Comparison of ENCODE assay signal across 38 cellular contexts in the genomic region with DNA sequence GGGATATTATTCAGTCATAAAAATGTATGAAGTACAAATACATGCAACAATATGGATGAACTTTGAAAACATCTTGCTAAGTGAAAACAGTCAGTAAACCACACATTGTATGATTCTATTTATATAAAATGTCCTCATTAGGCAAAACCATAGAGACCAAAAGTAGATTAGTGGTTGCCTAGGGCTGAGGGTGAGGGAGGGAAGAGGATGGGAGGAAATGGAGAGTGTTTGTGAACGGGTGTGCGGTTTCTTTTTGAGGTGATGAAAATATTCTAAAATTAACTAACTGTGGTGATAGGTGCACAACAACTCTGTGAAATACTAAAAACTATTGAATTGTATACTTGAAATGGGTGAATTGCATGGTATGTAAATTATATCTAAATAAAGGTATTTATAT. TPM values are rescaled to one million over a fixed set of nuclear protein-coding genes. Genes with fewer than 3 reads are reported as not detected.
DNase-seq lines count a peak whose midpoint lies in the region; ATAC-seq, FAIRE-seq and TF ChIP-seq lines count a peak whose summit lies in the region.
"Had no signal": no experiment of that assay in that cellular context is flagged by ENCODE, and none has a peak within 500 bp of the region (broad histone marks: within the 10 kb centered on the region; RNA-seq: fewer than 3 reads in every experiment).

No MANE protein-coding gene starts in this region.

- H3K36me3 ChIP-seq in astrocyte (ENCODE audit: insufficient read depth, low read length) (no peaks in the 10 kb centered on the region), gastrocnemius medialis (no peaks in the 10 kb centered on the region)
- H3K36me3 ChIP-seq: SJCRH30, tibial nerve had no signal

- no peak overlapping the region for H3K27ac Mint-ChIP-seq in activated CD4-positive, alpha-beta memory T cell treated with anti-CD3 and anti-CD28 coated beads, Interleukin-2, amount 10 ng/mL, durations not matched to agents 7 days and 5 days
- no peak overlapping the region for H3K27ac Mint-ChIP-seq in activated CD4-positive, alpha-beta memory T cell treated with anti-CD3 and anti-CD28 coated beads for 36 hours
- no peak overlapping the region for H3K27ac Mint-ChIP-seq in astrocyte (ENCODE audit: unreplicated experiment)
- H3K27ac Mint-ChIP-seq: activated naive CD4-positive, alpha-beta T cell treated with anti-CD3 and anti-CD28 coated beads, Interleukin-2, amount 50 U/mL, for 24 hours; activated T-cell treated with anti-CD3 and anti-CD28 coated beads, Interleukin-2, amount 50 U/mL, for 72 hours; CD4-positive, CD25-positive, alpha-beta regulatory T cell; natural killer cell treated with Interleukin-12 subunit alpha and Interleukin-12 subunit beta and Interleukin-15 and Interleukin-18, amount 100 ng/mL, for 72 hours; T-cell had no signal

- TF ChIP-seq POLR2A in gastrocnemius medialis (IDR thresholded peaks at IDR 0.05) = no peak

- intact Hi-C loops in activated CD4-positive, alpha-beta memory T cell treated with anti-CD3 and anti-CD28 coated beads for 36 hours (cut with micrococcal nuclease) = no loop called here
- intact Hi-C loops in gastrocnemius medialis (cut with DNase I; ENCODE audit: low total_unique reads) = no loop called here

- peak; percentile 62 for FAIRE-seq in astrocyte (lab: Jason Lieb, UNC)
- FAIRE-seq: A204.1, TTC549 had no signal

- H3K9ac ChIP-seq in astrocyte (ENCODE audit: low read length) = no peak overlapping the region

- in situ Hi-C loops in gastrocnemius medialis (cut with MboI; ENCODE audit: low sequenced_read_pairs in 4 of 4) = no loop called here

- DNase-seq in activated CD4-positive, alpha-beta memory T cell treated with anti-CD3 and anti-CD28 coated beads, Interleukin-2, amount 10 ng/mL, durations not matched to agents 7 days and 5 days = peak; percentile 15
- no peak for DNase-seq in activated CD4-positive, alpha-beta memory T cell treated with anti-CD3 and anti-CD28 coated beads for 36 hours
- peak; percentile 43 for DNase-seq in Jurkat, Clone E6-1 (ENCODE audit: low read depth, low spot score)
- DNase-seq in astrocyte (ENCODE audit: low read depth) (no peak), gastrocnemius medialis (no peak)
- DNase-seq: activated T-cell treated with anti-CD3 and anti-CD28 coated beads, Interleukin-2, amount 50 U/mL, for 72 hours; anterior cingulate cortex; CD4-positive, CD25-positive, alpha-beta regulatory T cell; EL; GOT3; head of caudate nucleus; mucosa of descending colon; NCI-H1417 treated with DMSO at 0.1 percent for 48 hours; NCI-H2081 treated with DMSO at 0.1 percent for 48 hours; NCI-H226; retina; SJCRH30; stimulated activated CD8-positive, alpha-beta memory T cell treated with anti-CD3 and anti-CD28 coated beads, Interleukin-4, amount 100 ng/mL, for 48 hours; T-cell had no signal

- no peak overlapping the region for H2AFZ ChIP-seq in astrocyte (ENCODE audit: low read depth, low read length)

- H3K4me3 Mint-ChIP-seq in activated CD4-positive, alpha-beta memory T cell treated with anti-CD3 and anti-CD28 coated beads, Interleukin-2, amount 10 ng/mL, durations not matched to agents 7 days and 5 days = no peak overlapping the region
- H3K4me3 Mint-ChIP-seq in activated CD4-positive, alpha-beta memory T cell treated with anti-CD3 and anti-CD28 coated beads for 36 hours = no peak overlapping the region
- H3K4me3 Mint-ChIP-seq in astrocyte (ENCODE audit: unreplicated experiment) = no peak overlapping the region
- H3K4me3 Mint-ChIP-seq: activated naive CD4-positive, alpha-beta T cell treated with anti-CD3 and anti-CD28 coated beads, Interleukin-2, amount 50 U/mL, for 24 hours; activated T-cell treated with anti-CD3 and anti-CD28 coated beads, Interleukin-2, amount 50 U/mL, for 72 hours; CD4-positive, CD25-positive, alpha-beta regulatory T cell; natural killer cell treated with Interleukin-12 subunit alpha and Interleukin-12 subunit beta and Interleukin-15 and Interleukin-18, amount 100 ng/mL, for 72 hours had no signal

- H3K27ac ChIP-seq in astrocyte (ENCODE audit: low read depth, low read length) (no peak overlapping the region), gastrocnemius medialis (no peak overlapping the region)
- H3K27ac ChIP-seq: coronary artery, SJCRH30, skin epidermis, tibial nerve had no signal

- no peak for TF ChIP-seq CTCF in astrocyte (IDR thresholded peaks at IDR 0.05; ENCODE audit: insufficient read depth, low read depth, low read length)
- TF ChIP-seq CTCF in gastrocnemius medialis (IDR thresholded peaks at IDR 0.05 in 4 of 5, conservative IDR thresholded peaks at IDR 0.05 in 1 of 5) = no peak

- H3K27me3 ChIP-seq in astrocyte (ENCODE audit: insufficient read depth, low read length) (no peaks in the 10 kb centered on the region), gastrocnemius medialis (no peaks in the 10 kb centered on the region)
- H3K27me3 ChIP-seq: SJCRH30 had no signal

- H3K36me3 Mint-ChIP-seq in activated CD4-positive, alpha-beta memory T cell treated with anti-CD3 and anti-CD28 coated beads, Interleukin-2, amount 10 ng/mL, durations not matched to agents 7 days and 5 days (ENCODE audit: low read depth) = no peaks in the 10 kb centered on the region
- H3K36me3 Mint-ChIP-seq in activated CD4-positive, alpha-beta memory T cell treated with anti-CD3 and anti-CD28 coated beads for 36 hours = no peaks in the 10 kb centered on the region
- no peaks in the 10 kb centered on the region for H3K36me3 Mint-ChIP-seq in astrocyte (ENCODE audit: low read depth, unreplicated experiment)
- H3K36me3 Mint-ChIP-seq: activated naive CD4-positive, alpha-beta T cell treated with anti-CD3 and anti-CD28 coated beads, Interleukin-2, amount 50 U/mL, for 24 hours; CD4-positive, CD25-positive, alpha-beta regulatory T cell; natural killer cell treated with Interleukin-12 subunit alpha and Interleukin-12 subunit beta and Interleukin-15 and Interleukin-18, amount 100 ng/mL, for 72 hours; T-cell had no signal

- peaks cover 2% of the 10 kb centered on the region for H3K27me3 Mint-ChIP-seq in activated CD4-positive, alpha-beta memory T cell treated with anti-CD3 and anti-CD28 coated beads, Interleukin-2, amount 10 ng/mL, durations not matched to agents 7 days and 5 days
- no peaks in the 10 kb centered on the region for H3K27me3 Mint-ChIP-seq in activated CD4-positive, alpha-beta memory T cell treated with anti-CD3 and anti-CD28 coated beads for 36 hours
- no peaks in the 10 kb centered on the region for H3K27me3 Mint-ChIP-seq in astrocyte (ENCODE audit: low read depth, unreplicated experiment)
- H3K27me3 Mint-ChIP-seq: activated naive CD4-positive, alpha-beta T cell treated with anti-CD3 and anti-CD28 coated beads, Interleukin-2, amount 50 U/mL, for 24 hours had no signal

- POLR2A ChIA-PET in activated CD4-positive, alpha-beta memory T cell treated with anti-CD3 and anti-CD28 coated beads, Interleukin-2, amount 10 ng/mL, durations not matched to agents 7 days and 5 days (lab: Charles Lee) = no interaction called here
- POLR2A ChIA-PET in activated CD4-positive, alpha-beta memory T cell treated with anti-CD3 and anti-CD28 coated beads for 36 hours (lab: Charles Lee) = no interaction called here

- CTCF ChIA-PET in activated CD4-positive, alpha-beta memory T cell treated with anti-CD3 and anti-CD28 coated beads, Interleukin-2, amount 10 ng/mL, durations not matched to agents 7 days and 5 days (lab: Charles Lee) = no interaction called here
- CTCF ChIA-PET in activated CD4-positive, alpha-beta memory T cell treated with anti-CD3 and anti-CD28 coated beads for 36 hours (lab: Charles Lee) = no interaction called here

- ATAC-seq in GM21529 (IDR thresholded peaks at IDR 0.05; ENCODE audit: unreplicated experiment) (peak; percentile 56), HG02852 (IDR thresholded peaks at IDR 0.05; ENCODE audit: unreplicated experiment) (no peak), gastrocnemius medialis (no peak), GM18867 (IDR thresholded peaks at IDR 0.05; ENCODE audit: unreplicated experiment) (no peak)
- ATAC-seq: activated T-cell treated with anti-CD3 and anti-CD28 coated beads, Interleukin-2, amount 50 U/mL, for 72 hours; mucosa of descending colon; natural killer cell treated with Interleukin-12 subunit alpha and Interleukin-12 subunit beta and Interleukin-15 and Interleukin-18, amount 100 ng/mL, for 72 hours; T-cell had no signal

- H3K4me3 ChIP-seq in Jurkat, Clone E6-1 (ENCODE audit: low read length) = no peak overlapping the region
- H3K4me3 ChIP-seq in astrocyte (ENCODE audit: insufficient read depth, low read depth, low read length) (no peak overlapping the region), gastrocnemius medialis (no peak overlapping the region)
- H3K4me3 ChIP-seq: coronary artery, lung, mucosa of descending colon, SJCRH30, skin epidermis, tibial nerve had no signal

- no peak overlapping the region for H3K4me2 ChIP-seq in astrocyte (ENCODE audit: low read length)

- peaks cover 7% of the 10 kb centered on the region for H3K4me1 Mint-ChIP-seq in activated CD4-positive, alpha-beta memory T cell treated with anti-CD3 and anti-CD28 coated beads, Interleukin-2, amount 10 ng/mL, durations not matched to agents 7 days and 5 days
- no peaks in the 10 kb centered on the region for H3K4me1 Mint-ChIP-seq in activated CD4-positive, alpha-beta memory T cell treated with anti-CD3 and anti-CD28 coated beads for 36 hours (ENCODE audit: low read depth)
- no peaks in the 10 kb centered on the region for H3K4me1 Mint-ChIP-seq in astrocyte (ENCODE audit: low read depth, unreplicated experiment)

- H3K9me3 ChIP-seq in astrocyte (ENCODE audit: insufficient read depth, low read depth, low read length) = no peaks in the 10 kb centered on the region
- H3K9me3 ChIP-seq in gastrocnemius medialis = no peaks in the 10 kb centered on the region
- H3K9me3 ChIP-seq: mucosa of descending colon, SJCRH30, tibial nerve had no signal

- no peaks in the 10 kb centered on the region for H4K20me1 ChIP-seq in astrocyte (ENCODE audit: insufficient read depth, low read length)

- H3K4me1 ChIP-seq in astrocyte (ENCODE audit: insufficient read depth, low read length) = no peaks in the 10 kb centered on the region
- no peaks in the 10 kb centered on the region for H3K4me1 ChIP-seq in gastrocnemius medialis
- H3K4me1 ChIP-seq: SJCRH30, tibial nerve had no signal

- no peaks in the 10 kb centered on the region for H3K79me2 ChIP-seq in astrocyte (ENCODE audit: insufficient read depth, low read length)

- no peaks in the 10 kb centered on the region for H3K9me3 Mint-ChIP-seq in activated CD4-positive, alpha-beta memory T cell treated with anti-CD3 and anti-CD28 coated beads, Interleukin-2, amount 10 ng/mL, durations not matched to agents 7 days and 5 days
- no peaks in the 10 kb centered on the region for H3K9me3 Mint-ChIP-seq in activated CD4-positive, alpha-beta memory T cell treated with anti-CD3 and anti-CD28 coated beads for 36 hours
- no peaks in the 10 kb centered on the region for H3K9me3 Mint-ChIP-seq in astrocyte (ENCODE audit: unreplicated experiment)
- H3K9me3 Mint-ChIP-seq: activated naive CD4-positive, alpha-beta T cell treated with anti-CD3 and anti-CD28 coated beads, Interleukin-2, amount 50 U/mL, for 24 hours; activated T-cell treated with anti-CD3 and anti-CD28 coated beads, Interleukin-2, amount 50 U/mL, for 72 hours; CD4-positive, CD25-positive, alpha-beta regulatory T cell; natural killer cell treated with Interleukin-12 subunit alpha and Interleukin-12 subunit beta and Interleukin-15 and Interleukin-18, amount 100 ng/mL, for 72 hours; T-cell had no signal

RNA-seq across cellular contexts. Expression of a gene that starts 29.6 kb away (rescaled TPM):
- total RNA-seq in activated CD4-positive, alpha-beta memory T cell treated with anti-CD3 and anti-CD28 coated beads, Interleukin-2, amount 10 ng/mL, durations not matched to agents 7 days and 5 days = not detected
- not detected for total RNA-seq in activated CD4-positive, alpha-beta memory T cell treated with anti-CD3 and anti-CD28 coated beads for 36 hours
- not detected for polyA plus RNA-seq in Jurkat, Clone E6-1 (2012; ENCODE audit: insufficient read depth, insufficient read length)
- total RNA-seq in astrocyte (not detected in 2 replicates), gastrocnemius medialis (not detected)
- total RNA-seq: activated CD8-positive, alpha-beta memory T cell treated with anti-CD3 and anti-CD28 coated beads for 36 hours; CD4-positive, CD25-positive, alpha-beta regulatory T cell; fibroblast of villous mesenchyme; HT-29; kidney epithelial cell; lung; MCF 10A; natural killer cell treated with Interleukin-12 subunit alpha and Interleukin-12 subunit beta and Interleukin-15 and Interleukin-18, amount 100 ng/mL, for 72 hours; osteoblast; T-cell; tibial nerve had no signal
- polyA plus RNA-seq: CD4-positive, CD25-positive, alpha-beta regulatory T cell; esophagus; lung had no signal

RNA-seq across cellular contexts. Expression of a gene that starts 52.0 kb away (rescaled TPM):
- total RNA-seq in activated CD4-positive, alpha-beta memory T cell treated with anti-CD3 and anti-CD28 coated beads, Interleukin-2, amount 10 ng/mL, durations not matched to agents 7 days and 5 days = not detected
- not detected for total RNA-seq in activated CD4-positive, alpha-beta memory T cell treated with anti-CD3 and anti-CD28 coated beads for 36 hours
- polyA plus RNA-seq in Jurkat, Clone E6-1 (2012; ENCODE audit: insufficient read depth, insufficient read length) = not detected
- total RNA-seq in astrocyte (0.55 and 1.1 TPM in 2 replicates), gastrocnemius medialis (not detected)
- total RNA-seq: CD4-positive, CD25-positive, alpha-beta regulatory T cell; HT-29; MCF 10A; natural killer cell treated with Interleukin-12 subunit alpha and Interleukin-12 subunit beta and Interleukin-15 and Interleukin-18, amount 100 ng/mL, for 72 hours; osteoblast; RPMI7951 had no signal
- polyA plus RNA-seq: CD4-positive, CD25-positive, alpha-beta regulatory T cell; lung had no signal

Comparison
In these comparisons a context has a peak if more than half of its experiments do, and no peak if none do; other contexts are left out.
1. DNase-seq: peak in activated CD4-positive, alpha-beta memory T cell treated with anti-CD3 and anti-CD28 coated beads, Interleukin-2, amount 10 ng/mL, durations not matched to agents 7 days and 5 days (single experiment) and Jurkat, Clone E6-1 (single experiment); none in activated CD4-positive, alpha-beta memory T cell treated with anti-CD3 and anti-CD28 coated beads for 36 hours (single experiment), astrocyte (single experiment) and gastrocnemius medialis (0 of 2).